Comparison of ENCODE assay signal across 27 cellular contexts in the genomic region with DNA sequence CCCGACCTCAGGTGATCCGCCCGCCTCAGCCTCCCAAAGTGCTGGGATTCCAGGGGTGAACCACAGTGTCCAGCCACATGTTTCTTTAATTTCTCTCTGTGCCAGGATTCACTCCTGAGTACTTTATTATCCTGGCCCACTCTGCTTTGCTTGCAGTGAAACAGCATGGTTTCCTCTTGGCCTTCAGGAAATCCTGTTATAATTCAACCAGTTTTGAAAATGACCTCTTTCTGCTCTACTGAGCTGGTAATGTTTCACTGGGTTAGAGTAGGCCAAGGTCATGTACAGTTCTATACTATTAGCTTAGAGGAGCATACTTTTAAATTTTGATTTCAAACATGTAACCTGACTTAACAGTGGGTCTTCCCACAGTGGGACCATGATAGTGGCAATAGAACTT.
DNase-seq lines count a peak whose midpoint lies in the region; ATAC-seq and TF ChIP-seq lines count a peak whose summit lies in the region.
"Had no signal": no experiment of that assay in that cellular context is flagged by ENCODE, and none has a peak within 500 bp of the region (broad histone marks: within the 10 kb centered on the region; RNA-seq: fewer than 3 reads in every experiment).

No MANE protein-coding gene starts in this region.

- H4K20me1 ChIP-seq in GM23338 (replicated peaks; ENCODE audit: insufficient read depth): no peaks in the 10 kb centered on the region

- H3K4me1 ChIP-seq in left ventricle myocardium inferior: peaks cover 23% of the 10 kb centered on the region
- H3K4me1 ChIP-seq in GM23338 (ENCODE audit: insufficient read depth): peaks cover 17% of the 10 kb centered on the region
- H3K4me1 ChIP-seq: BE2C had no signal

- no peaks in the 10 kb centered on the region for H3K27me3 Mint-ChIP-seq in stimulated activated memory B cell treated with anti-CD40 and anti-IgM and Interleukin-4, amounts not matched to agents 10 μg/mL and 1 μg/mL and 100 μg/mL, for 72 hours
- H3K27me3 Mint-ChIP-seq in GM23338 (ENCODE audit: insufficient read depth, low read depth, poor library complexity): no peaks in the 10 kb centered on the region
- H3K27me3 Mint-ChIP-seq: type B pancreatic cell had no signal

- H3K4me2 ChIP-seq in GM23338: no peak overlapping the region
- H3K4me2 ChIP-seq: hepatocyte, KMS-11 had no signal

- H3F3A ChIP-seq in GM23338 (replicated peaks; ENCODE audit: low read depth): no peaks in the 10 kb centered on the region; the same call in 1 of the 2 replicates

- H3K27ac ChIP-seq in left ventricle myocardium inferior (replicated peaks) (peak overlapping the region; percentile 27), GM23338 (ENCODE audit: low read depth) (no peak overlapping the region)
- H3K27ac ChIP-seq: 22Rv1, hepatocyte, KMS-11, right atrium auricular region, SK-N-MC had no signal

- H3K4me3 Mint-ChIP-seq in stimulated activated memory B cell treated with anti-CD40 and anti-IgM and Interleukin-4, amounts not matched to agents 10 μg/mL and 1 μg/mL and 100 μg/mL, for 72 hours: no peak overlapping the region
- H3K4me3 Mint-ChIP-seq in GM23338: no peak overlapping the region
- H3K4me3 Mint-ChIP-seq: activated CD4-positive, alpha-beta T cell treated with anti-CD3 and anti-CD28 coated beads, Interleukin-2, amount 10 ng/mL, durations not matched to agents 24 days and 14 days; activated naive CD4-positive, alpha-beta T cell treated with anti-CD3 and anti-CD28 coated beads for 36 hours; endodermal cell; type B pancreatic cell had no signal

- H3K9me3 ChIP-seq in left ventricle myocardium inferior (replicated peaks): no peaks in the 10 kb centered on the region
- H3K9me3 ChIP-seq: BE2C, right atrium auricular region had no signal

- no peak for DNase-seq in left ventricle myocardium inferior
- DNase-seq in left ventricle myocardium superior: no peak
- peak; percentile 67 for DNase-seq in dermis blood vessel endothelial cell
- DNase-seq in GM23338 (ENCODE audit: low spot score): no peak
- DNase-seq: activated CD4-positive, alpha-beta T cell treated with anti-CD3 and anti-CD28 coated beads, Interleukin-2, amount 10 ng/mL, durations not matched to agents 24 days and 14 days; activated naive CD4-positive, alpha-beta T cell treated with anti-CD3 and anti-CD28 coated beads for 36 hours; aorta; BE2C; cerebellar nuclear complex; endodermal cell; GF-D8; kidney glomerular epithelial cell; NCI-H2171 treated with DMSO at 0.1 percent for 48 hours; occipital lobe; stimulated activated naive CD8-positive, alpha-beta T cell treated with anti-CD3 and anti-CD28 coated beads, Interleukin-15, Interleukin-2, amounts not matched to agents 100 U/mL and 50 U/mL, for 24 hours; T1000 had no signal

- peaks cover 6% of the 10 kb centered on the region for H3K4me1 Mint-ChIP-seq in stimulated activated memory B cell treated with anti-CD40 and anti-IgM and Interleukin-4, amounts not matched to agents 10 μg/mL and 1 μg/mL and 100 μg/mL, for 72 hours
- H3K4me1 Mint-ChIP-seq in GM23338: peaks cover 23% of the 10 kb centered on the region
- H3K4me1 Mint-ChIP-seq: endodermal cell had no signal

- no peak overlapping the region for H2AFZ ChIP-seq in GM23338
- H2AFZ ChIP-seq: hepatocyte had no signal

- H3K4me3 ChIP-seq in left ventricle myocardium inferior (no peak overlapping the region), GM23338 (no peak overlapping the region)
- H3K4me3 ChIP-seq: hepatocyte, right atrium auricular region, SK-N-MC had no signal

- H3K27ac Mint-ChIP-seq in stimulated activated memory B cell treated with anti-CD40 and anti-IgM and Interleukin-4, amounts not matched to agents 10 μg/mL and 1 μg/mL and 100 μg/mL, for 72 hours: peak overlapping the region; percentile 28
- no peak overlapping the region for H3K27ac Mint-ChIP-seq in GM23338
- H3K27ac Mint-ChIP-seq: activated CD4-positive, alpha-beta T cell treated with anti-CD3 and anti-CD28 coated beads, Interleukin-2, amount 10 ng/mL, durations not matched to agents 24 days and 14 days; activated naive CD4-positive, alpha-beta T cell treated with anti-CD3 and anti-CD28 coated beads for 36 hours; endodermal cell; type B pancreatic cell had no signal

- peaks cover 5% of the 10 kb centered on the region for H3K36me3 Mint-ChIP-seq in stimulated activated memory B cell treated with anti-CD40 and anti-IgM and Interleukin-4, amounts not matched to agents 10 μg/mL and 1 μg/mL and 100 μg/mL, for 72 hours
- peaks cover 3% of the 10 kb centered on the region; the same call in 2 of the 3 replicates for H3K36me3 Mint-ChIP-seq in GM23338 (ENCODE audit: low read depth)

- H3K36me3 ChIP-seq in left ventricle myocardium inferior (no peaks in the 10 kb centered on the region), GM23338 (ENCODE audit: insufficient read depth) (no peaks in the 10 kb centered on the region)
- H3K36me3 ChIP-seq: BE2C, right atrium auricular region had no signal

- no peaks in the 10 kb centered on the region; the same call in 1 of the 2 replicates for H3K79me2 ChIP-seq in GM23338 (replicated peaks; ENCODE audit: insufficient read depth)
- H3K79me2 ChIP-seq: hepatocyte had no signal

- H3K9me3 Mint-ChIP-seq in stimulated activated memory B cell treated with anti-CD40 and anti-IgM and Interleukin-4, amounts not matched to agents 10 μg/mL and 1 μg/mL and 100 μg/mL, for 72 hours: no peaks in the 10 kb centered on the region
- H3K9me3 Mint-ChIP-seq in GM23338: no peaks in the 10 kb centered on the region; the same call in 2 of the 3 replicates
- H3K9me3 Mint-ChIP-seq: activated naive CD4-positive, alpha-beta T cell treated with anti-CD3 and anti-CD28 coated beads for 36 hours; endodermal cell; type B pancreatic cell had no signal

- TF ChIP-seq CTCF in left ventricle myocardium inferior (IDR thresholded peaks at IDR 0.05; ENCODE audit: borderline replicate concordance) (no peak), GM23338 (conservative IDR thresholded peaks at IDR 0.05; ENCODE audit: low read depth in 2 of 2) (no peak)

- no peaks in the 10 kb centered on the region for H3K27me3 ChIP-seq in left ventricle myocardium inferior (ENCODE audit: low read depth)
- no peaks in the 10 kb centered on the region for H3K27me3 ChIP-seq in GM23338 (ENCODE audit: insufficient read depth)
- H3K27me3 ChIP-seq: BE2C, hepatocyte, right atrium auricular region had no signal

- intact Hi-C loops in left ventricle myocardium inferior (cut with micrococcal nuclease): loop anchor here (10.0 kb wide), 1 partner anchor 180 kb away; no protein-coding TSS in a partner anchor
- intact Hi-C loops in left ventricle myocardium superior (cut with micrococcal nuclease): no loop called here

- no peak for ATAC-seq in left ventricle myocardium superior
- peak; percentile 72 for ATAC-seq in HG03064 (IDR thresholded peaks at IDR 0.05; ENCODE audit: low read depth, unreplicated experiment)
- ATAC-seq in stimulated activated memory B cell treated with anti-CD40 and anti-IgM and Interleukin-4, amounts not matched to agents 10 μg/mL and 1 μg/mL and 100 μg/mL, for 72 hours: no peak
- no peak for ATAC-seq in GM18907 (IDR thresholded peaks at IDR 0.05; ENCODE audit: unreplicated experiment)
- no peak for ATAC-seq in GM23338
- ATAC-seq in HG03520 (IDR thresholded peaks at IDR 0.05; ENCODE audit: unreplicated experiment): no peak
- ATAC-seq: HCT116; stimulated activated naive CD8-positive, alpha-beta T cell treated with anti-CD3 and anti-CD28 coated beads, Interleukin-15, Interleukin-2, amounts not matched to agents 100 U/mL and 50 U/mL, for 24 hours had no signal

- peaks cover 4% of the 10 kb centered on the region; the same call in 1 of the 2 replicates for H3K9me2 ChIP-seq in GM23338 (ENCODE audit: insufficient read depth)

TF ChIP-seq in GM23338, 12 proteins besides CTCF, POLR2A, EP300 and RAD21:
- TF ChIP-seq ZNF331 (CRISPR knock-in tag; IDR thresholded peaks at IDR 0.05; ENCODE audit: low read depth) (no peak), ZNF114 (CRISPR knock-in tag; IDR thresholded peaks at IDR 0.05) (no peak)
- TF ChIP-seq, protein P1, sequence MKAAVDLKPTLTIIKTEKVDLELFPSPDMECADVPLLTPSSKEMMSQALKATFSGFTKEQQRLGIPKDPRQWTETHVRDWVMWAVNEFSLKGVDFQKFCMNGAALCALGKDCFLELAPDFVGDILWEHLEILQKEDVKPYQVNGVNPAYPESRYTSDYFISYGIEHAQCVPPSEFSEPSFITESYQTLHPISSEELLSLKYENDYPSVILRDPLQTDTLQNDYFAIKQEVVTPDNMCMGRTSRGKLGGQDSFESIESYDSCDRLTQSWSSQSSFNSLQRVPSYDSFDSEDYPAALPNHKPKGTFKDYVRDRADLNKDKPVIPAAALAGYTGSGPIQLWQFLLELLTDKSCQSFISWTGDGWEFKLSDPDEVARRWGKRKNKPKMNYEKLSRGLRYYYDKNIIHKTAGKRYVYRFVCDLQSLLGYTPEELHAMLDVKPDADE (IDR thresholded peaks at IDR 0.05): no peak
